21 cellular contexts compared by ENCODE assay signal in the genomic region with DNA sequence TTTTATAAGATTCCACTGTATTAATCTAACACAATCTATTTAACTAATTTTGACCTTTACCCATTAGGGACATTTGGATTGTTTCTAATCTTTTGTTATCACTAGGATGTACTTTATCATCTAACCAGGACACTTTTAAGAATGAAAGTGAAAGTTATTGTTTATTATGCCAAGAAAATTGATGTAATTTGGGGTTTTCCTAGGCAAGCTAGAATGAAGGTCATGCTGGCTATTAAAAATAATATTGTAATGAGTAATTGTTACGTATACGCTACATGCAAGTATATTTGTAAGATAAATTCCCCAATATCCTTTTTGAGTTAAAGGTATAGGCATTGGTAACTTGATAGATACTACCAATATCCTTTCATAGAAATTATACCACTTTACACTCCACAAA.
DNase-seq lines count a peak whose midpoint lies in the region; ATAC-seq, FAIRE-seq and TF ChIP-seq lines count a peak whose summit lies in the region.
"Had no signal": no experiment of that assay in that cellular context is flagged by ENCODE, and none has a peak within 500 bp of the region (broad histone marks: within the 10 kb centered on the region; RNA-seq: fewer than 3 reads in every experiment).

No MANE protein-coding gene starts in this region.

- POLR2A ChIA-PET in endothelial cell of umbilical vein (lab: Charles Lee), result no interaction called here

- peak overlapping the region; percentile 88 for H3K4me2 ChIP-seq in endothelial cell of umbilical vein (ENCODE audit: insufficient read depth, low read length)

- CTCF ChIA-PET in endothelial cell of umbilical vein (lab: Charles Lee), result interaction anchor here (1.3 to 1.4 kb wide), 2 partner anchors 183 to 308 kb away, joined by 3 to 5 read pairs; no protein-coding TSS in a partner anchor

- H3K4me3 ChIP-seq in endothelial cell of umbilical vein (replicated peaks in 1 of 3; ENCODE audit: insufficient read depth in 1 of 3, low read depth in 1 of 3, low read length in 3 of 3), result no peak overlapping the region
- H3K4me3 ChIP-seq in lower leg skin (ENCODE audit: low read depth, poor library complexity, severe bottlenecking), result no peak overlapping the region
- H3K4me3 ChIP-seq: heart right ventricle, Peyer's patch had no signal

- H3K9me3 ChIP-seq in T-helper 17 cell (ENCODE audit: control insufficient read depth, low read length, poor library complexity, severe bottlenecking) (no peaks in the 10 kb centered on the region), endothelial cell of umbilical vein (replicated peaks; ENCODE audit: control insufficient read depth, insufficient read depth, low read length) (no peaks in the 10 kb centered on the region)
- H3K9me3 ChIP-seq: heart right ventricle, Peyer's patch had no signal

- FAIRE-seq in G401.6 (lab: Jason Lieb, UNC) (peak; percentile 30), endothelial cell of umbilical vein (lab: Jason Lieb, UNC) (no peak)
- FAIRE-seq: D721Med, GM12892 had no signal

- peaks cover 3% of the 10 kb centered on the region for H3K9me1 ChIP-seq in endothelial cell of umbilical vein (replicated peaks; ENCODE audit: control insufficient read depth, extremely low read depth, insufficient read depth, low read length)

- peaks cover 3% of the 10 kb centered on the region for H3K4me1 ChIP-seq in endothelial cell of umbilical vein (ENCODE audit: control insufficient read depth, extremely low read depth, insufficient read depth, low read length)
- H3K4me1 ChIP-seq: Peyer's patch had no signal

- H3K27me3 ChIP-seq in endothelial cell of umbilical vein (ENCODE audit: control insufficient read depth in 2 of 2, insufficient read depth in 2 of 2, low read length in 2 of 2), result no peaks in the 10 kb centered on the region
- H3K27me3 ChIP-seq: heart right ventricle, Peyer's patch had no signal

- H3K79me2 ChIP-seq in endothelial cell of umbilical vein (ENCODE audit: control insufficient read depth, insufficient read depth, low read length), result no peaks in the 10 kb centered on the region

- dilution Hi-C loops in endothelial cell of umbilical vein (cut with MboI; ENCODE audit: extremely low pct_ligation_motif_present, low sequenced_read_pairs), result no loop called here

- no TSS peak for BruUV-seq in endothelial cell of umbilical vein (replicated peaks; lab: Mats Ljungman, UMichigan)

- intact Hi-C loops in endothelial cell of umbilical vein (cut with micrococcal nuclease) (no loop called here), lower leg skin (cut with DNase I; ENCODE audit: low total_unique reads) (no loop called here)

- DNase-seq in T-helper 17 cell (no peak), endothelial cell of umbilical vein (ENCODE audit: low read depth, low spot score) (peak; percentile 62), osteocyte (ENCODE audit: extremely low spot score, unreplicated experiment) (no peak), lower leg skin (ENCODE audit: low spot score in 2 of 2) (no peak), SKM-1 (lab: John Stamatoyannopoulos, UW; ENCODE audit: unreplicated experiment) (no peak)
- DNase-seq: activated CD4-positive, alpha-beta T cell treated with anti-CD3 and anti-CD28 coated beads, Interleukin-2, amount 50 U/mL, for 1 hour; activated gamma-delta T cell treated with Interleukin-2 at 50 U/mL for 16 hours; AML-193; heart right ventricle; NCI-H1436; Peyer's patch; stimulated activated CD4-positive, alpha-beta T cell treated with anti-CD3 and anti-CD28 coated beads, Interleukin-12 subunit alpha, Interleukin-12 subunit beta, amount 100 ng/mL, for 4 hours; SW 1271 had no signal

- ATAC-seq in T-helper 17 cell (peak; percentile 27), HG02973 (IDR thresholded peaks at IDR 0.05; ENCODE audit: unreplicated experiment) (no peak), HG03457 (IDR thresholded peaks at IDR 0.05; ENCODE audit: unreplicated experiment) (no peak)
- ATAC-seq: heart right ventricle had no signal

- peaks cover 5% of the 10 kb centered on the region for H3K4me1 Mint-ChIP-seq in T-helper 17 cell
- H3K4me1 Mint-ChIP-seq in osteocyte (ENCODE audit: unreplicated experiment), result peaks cover 65% of the 10 kb centered on the region
- H3K4me1 Mint-ChIP-seq: nephron had no signal

- H3K27ac ChIP-seq in endothelial cell of umbilical vein (ENCODE audit: insufficient read depth, low read depth, low read length), result no peak overlapping the region
- H3K27ac ChIP-seq: heart right ventricle, Peyer's patch had no signal

- no peaks in the 10 kb centered on the region for H3K27me3 Mint-ChIP-seq in T-helper 17 cell
- no peaks in the 10 kb centered on the region for H3K27me3 Mint-ChIP-seq in osteocyte (ENCODE audit: unreplicated experiment)
- H3K27me3 Mint-ChIP-seq: dendritic cell treated with granulocyte-macrophage colony-stimulating factor and Interleukin-4, amounts not matched to agents 40 ng/mL and 50 ng/mL, for 4 days had no signal

- WGBS in lower leg skin, 2 donors, result 41 to 44% methylated on average over 2 of the region's 2 CpGs

- H3K27ac Mint-ChIP-seq in T-helper 17 cell (no peak overlapping the region), osteocyte (ENCODE audit: unreplicated experiment) (peak overlapping the region; percentile 81)
- H3K27ac Mint-ChIP-seq: dendritic cell treated with granulocyte-macrophage colony-stimulating factor and Interleukin-4, amounts not matched to agents 40 ng/mL and 50 ng/mL, for 4 days; mesothelial cell of epicardium; nephron had no signal

- no peak overlapping the region for H2AFZ ChIP-seq in endothelial cell of umbilical vein (ENCODE audit: low read depth, low read length)

- TF ChIP-seq CTCF in endothelial cell of umbilical vein (IDR thresholded peaks at IDR 0.05; ENCODE audit: extremely low read depth in 1 of 2, insufficient read depth in 1 of 2, low read depth in 1 of 2, low read length in 2 of 2) (no peak), osteocyte (IDR thresholded peaks at IDR 0.05) (no peak), lower leg skin (IDR thresholded peaks at IDR 0.05) (no peak)

- no peaks in the 10 kb centered on the region for H3K36me3 Mint-ChIP-seq in T-helper 17 cell (ENCODE audit: low read depth)
- H3K36me3 Mint-ChIP-seq in osteocyte (ENCODE audit: unreplicated experiment), result peaks cover 56% of the 10 kb centered on the region

- H3K4me3 Mint-ChIP-seq in T-helper 17 cell (no peak overlapping the region), osteocyte (ENCODE audit: unreplicated experiment) (peak overlapping the region; percentile 50)
- H3K4me3 Mint-ChIP-seq: dendritic cell treated with granulocyte-macrophage colony-stimulating factor and Interleukin-4, amounts not matched to agents 40 ng/mL and 50 ng/mL, for 4 days; mesothelial cell of epicardium; nephron had no signal

- TF ChIP-seq POLR2A in endothelial cell of umbilical vein (IDR thresholded peaks at IDR 0.05; ENCODE audit: low read depth, low read length), result no peak
- no peak for TF ChIP-seq POLR2A in lower leg skin (IDR thresholded peaks at IDR 0.05)

- no peak overlapping the region for H3K9ac ChIP-seq in endothelial cell of umbilical vein (replicated peaks; ENCODE audit: extremely low read depth, insufficient read depth, low read length)

- H3K9me3 Mint-ChIP-seq in osteocyte (ENCODE audit: unreplicated experiment), result no peaks in the 10 kb centered on the region
- H3K9me3 Mint-ChIP-seq: dendritic cell treated with granulocyte-macrophage colony-stimulating factor and Interleukin-4, amounts not matched to agents 40 ng/mL and 50 ng/mL, for 4 days; mesothelial cell of epicardium; nephron had no signal

- no peaks in the 10 kb centered on the region for H3K36me3 ChIP-seq in endothelial cell of umbilical vein (ENCODE audit: control insufficient read depth in 2 of 2, extremely low read depth in 1 of 2, insufficient read depth in 2 of 2, low read length in 2 of 2)
- H3K36me3 ChIP-seq: Peyer's patch had no signal

- H4K20me1 ChIP-seq in endothelial cell of umbilical vein (replicated peaks; ENCODE audit: control insufficient read depth, extremely low read depth, insufficient read depth, low read length), result no peaks in the 10 kb centered on the region

TF ChIP-seq in endothelial cell of umbilical vein, 7 proteins besides CTCF, POLR2A, EP300 and RAD21:
- TF ChIP-seq FOS (IDR thresholded peaks at IDR 0.05; ENCODE audit: borderline replicate concordance, insufficient read depth, low read length) (no peak), MYC (IDR thresholded peaks at IDR 0.05; ENCODE audit: low read depth, low read length) (no peak), JUN (IDR thresholded peaks at IDR 0.05; ENCODE audit: borderline replicate concordance, insufficient read depth, insufficient read length, low read depth) (no peak), GATA2 (IDR thresholded peaks at IDR 0.05; ENCODE audit: insufficient read depth, insufficient read length, low read depth, low read length) (no peak), POLR2AphosphoS5 (IDR thresholded peaks at IDR 0.05; ENCODE audit: insufficient read depth, low read depth, low read length) (no peak), EZH2 (IDR thresholded peaks at IDR 0.05; ENCODE audit: borderline replicate concordance, low read depth, low read length, severe bottlenecking) (no peak)
- TF ChIP-seq, protein P1, sequence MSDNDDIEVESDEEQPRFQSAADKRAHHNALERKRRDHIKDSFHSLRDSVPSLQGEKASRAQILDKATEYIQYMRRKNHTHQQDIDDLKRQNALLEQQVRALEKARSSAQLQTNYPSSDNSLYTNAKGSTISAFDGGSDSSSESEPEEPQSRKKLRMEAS (IDR thresholded peaks at IDR 0.05; ENCODE audit: insufficient read depth, insufficient read length), result no peak
